ENCODE assay signal across 8 cellular contexts in the genomic region with DNA sequence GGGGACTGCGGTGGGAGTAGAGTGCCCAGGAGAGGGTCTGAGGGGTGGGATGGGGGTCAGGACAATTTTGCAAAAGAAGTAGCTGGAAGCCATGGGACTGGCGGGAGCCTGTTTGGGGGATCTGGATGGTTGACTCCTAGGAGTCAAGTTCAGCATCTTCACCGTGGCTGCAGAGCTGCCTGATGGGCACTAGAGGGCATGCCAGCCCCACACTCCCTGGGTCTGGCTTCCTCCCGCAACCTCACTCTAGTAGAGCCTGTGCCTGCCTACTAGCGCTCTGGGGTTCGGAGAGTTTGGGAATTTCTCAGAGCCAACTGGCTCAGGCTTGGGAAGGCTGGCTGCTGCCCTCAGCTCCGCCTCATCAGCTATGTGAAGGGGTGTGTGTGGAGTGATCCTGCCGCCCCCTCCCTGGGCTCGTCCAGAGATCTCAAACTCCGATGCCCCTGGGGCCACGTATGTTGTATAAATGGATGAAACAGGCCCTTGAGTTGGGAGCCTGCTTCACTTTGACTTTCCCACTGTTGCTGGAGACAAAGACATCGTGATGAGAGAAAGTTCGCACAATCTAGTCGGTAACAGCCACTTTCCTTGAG. TPM values are rescaled to one million over a fixed set of nuclear protein-coding genes. Genes with fewer than 3 reads are reported as not detected.
DNase-seq lines count a peak whose midpoint lies in the region; ATAC-seq and TF ChIP-seq lines count a peak whose summit lies in the region.

No MANE protein-coding gene starts in this region.

- peaks cover 50% of the 10 kb centered on the region for H3K4me1 Mint-ChIP-seq in activated T-cell treated with anti-CD3 and anti-CD28 coated beads, Interleukin-2, amount 50 U/mL, for 24 hours (ENCODE audit: low read depth)
- H3K4me1 Mint-ChIP-seq in natural killer cell treated with Interleukin-12 subunit alpha and Interleukin-12 subunit beta and Interleukin-15 and Interleukin-18, amount 100 ng/mL, for 72 hours (ENCODE audit: low read depth in 2 of 2), result peaks cover 38% of the 10 kb centered on the region in 2 donors

- H3K27me3 ChIP-seq in esophagus muscularis mucosa, result peaks cover 0 to 9% (median 2%) of the 10 kb centered on the region in 4 donors

- peaks cover 38% of the 10 kb centered on the region for H3K36me3 Mint-ChIP-seq in activated T-cell treated with anti-CD3 and anti-CD28 coated beads, Interleukin-2, amount 50 U/mL, for 24 hours (ENCODE audit: low read depth)
- peaks cover 7% of the 10 kb centered on the region for H3K36me3 Mint-ChIP-seq in natural killer cell treated with Interleukin-12 subunit alpha and Interleukin-12 subunit beta and Interleukin-15 and Interleukin-18, amount 100 ng/mL, for 72 hours

- DNase-seq in 8988T, result peak; percentile 82
- peak; percentile 78 for DNase-seq in OCI-M1 (lab: John Stamatoyannopoulos, UW)
- peak; percentile 79 for DNase-seq in activated T-cell treated with anti-CD3 and anti-CD28 coated beads, Interleukin-2, amount 50 U/mL, for 24 hours
- DNase-seq in esophagus muscularis mucosa (ENCODE audit: extremely low spot score), result no peak
- no peak for DNase-seq in natural killer cell treated with Interleukin-12 subunit alpha and Interleukin-12 subunit beta and Interleukin-15 and Interleukin-18, amount 100 ng/mL, for 72 hours (ENCODE audit: low spot score)
- DNase-seq in superior temporal gyrus (ENCODE audit: extremely low spot score), result peak; percentile 83

- ATAC-seq in HG03469 (IDR thresholded peaks at IDR 0.05; ENCODE audit: unreplicated experiment), result peak; percentile 37
- peak; percentile 68 to 72 for ATAC-seq in natural killer cell treated with Interleukin-12 subunit alpha and Interleukin-12 subunit beta and Interleukin-15 and Interleukin-18, amount 100 ng/mL, for 72 hours

- H3K27ac ChIP-seq in esophagus muscularis mucosa (replicated peaks in 1 of 4), result no peak overlapping the region

- peaks cover 7 to 49% (median 46%) of the 10 kb centered on the region in 4 donors for H3K36me3 ChIP-seq in esophagus muscularis mucosa

- peaks cover 4% of the 10 kb centered on the region for H3K27me3 Mint-ChIP-seq in activated T-cell treated with anti-CD3 and anti-CD28 coated beads, Interleukin-2, amount 50 U/mL, for 24 hours
- H3K27me3 Mint-ChIP-seq in natural killer cell treated with Interleukin-12 subunit alpha and Interleukin-12 subunit beta and Interleukin-15 and Interleukin-18, amount 100 ng/mL, for 72 hours, result peaks cover 0 to 4% of the 10 kb centered on the region in 2 donors

- H3K4me1 ChIP-seq in esophagus muscularis mucosa, result peaks cover 13 to 28% (median 22%) of the 10 kb centered on the region in 4 donors

- 62% methylated on average over 10 of the region's 14 CpGs for WGBS in esophagus muscularis mucosa

- no peaks in the 10 kb centered on the region for H3K9me3 Mint-ChIP-seq in activated T-cell treated with anti-CD3 and anti-CD28 coated beads, Interleukin-2, amount 50 U/mL, for 24 hours
- H3K9me3 Mint-ChIP-seq in natural killer cell treated with Interleukin-12 subunit alpha and Interleukin-12 subunit beta and Interleukin-15 and Interleukin-18, amount 100 ng/mL, for 72 hours, result no peaks in the 10 kb centered on the region

- no peaks in the 10 kb centered on the region for H3K9me3 ChIP-seq in esophagus muscularis mucosa

- no peak overlapping the region for H3K4me3 ChIP-seq in esophagus muscularis mucosa

- TF ChIP-seq POLR2A in esophagus muscularis mucosa (IDR thresholded peaks at IDR 0.05; ENCODE audit: low read depth), result no peak

- no peak overlapping the region for H3K4me3 Mint-ChIP-seq in activated T-cell treated with anti-CD3 and anti-CD28 coated beads, Interleukin-2, amount 50 U/mL, for 24 hours
- peak overlapping the region; percentile 69 for H3K4me3 Mint-ChIP-seq in natural killer cell treated with Interleukin-12 subunit alpha and Interleukin-12 subunit beta and Interleukin-15 and Interleukin-18, amount 100 ng/mL, for 72 hours

- intact Hi-C loops in esophagus muscularis mucosa (cut with DNase I), result loop anchor here (5.0 kb wide), 1 partner anchor 299 kb away; no protein-coding TSS in a partner anchor

- H3K27ac Mint-ChIP-seq in activated T-cell treated with anti-CD3 and anti-CD28 coated beads, Interleukin-2, amount 50 U/mL, for 24 hours, result peak overlapping the region; percentile 29
- H3K27ac Mint-ChIP-seq in natural killer cell treated with Interleukin-12 subunit alpha and Interleukin-12 subunit beta and Interleukin-15 and Interleukin-18, amount 100 ng/mL, for 72 hours, result no peak overlapping the region

- no peak for TF ChIP-seq EP300 in esophagus muscularis mucosa (IDR thresholded peaks at IDR 0.05)

- peak; percentile 98 for TF ChIP-seq CTCF in GM12873 (IDR thresholded peaks at IDR 0.05; ENCODE audit: insufficient read depth, low read depth, low read length, missing control alignments)
- peak; percentile 56 to 92 (median 66) for TF ChIP-seq CTCF in esophagus muscularis mucosa (IDR thresholded peaks at IDR 0.05)

RNA-seq across cellular contexts. Expression of a gene that starts 10.8 kb away (rescaled TPM):
- total RNA-seq in esophagus muscularis mucosa, result 10 to 100 TPM in 3 of 4 donors, 1 to 10 TPM in 1; 8.3 to 18.6 (median 14.8) TPM
- 10 to 100 TPM; 48.9 to 67.6 TPM for total RNA-seq in natural killer cell treated with Interleukin-12 subunit alpha and Interleukin-12 subunit beta and Interleukin-15 and Interleukin-18, amount 100 ng/mL, for 72 hours

RNA-seq across cellular contexts. Expression of a gene that starts 27.6 kb away (rescaled TPM):
- total RNA-seq in esophagus muscularis mucosa, result not detected
- not detected for total RNA-seq in natural killer cell treated with Interleukin-12 subunit alpha and Interleukin-12 subunit beta and Interleukin-15 and Interleukin-18, amount 100 ng/mL, for 72 hours

RNA-seq across cellular contexts. Expression of a gene that starts 27.8 kb away (rescaled TPM):
- not detected for total RNA-seq in esophagus muscularis mucosa
- total RNA-seq in natural killer cell treated with Interleukin-12 subunit alpha and Interleukin-12 subunit beta and Interleukin-15 and Interleukin-18, amount 100 ng/mL, for 72 hours, result not detected

RNA-seq across cellular contexts. Expression of a gene that starts 48.1 kb away (rescaled TPM):
- 1 to 10 TPM in 1 of 4 donors, under 1 TPM in 3; 0.42 to 1.0 (median 0.95) TPM for total RNA-seq in esophagus muscularis mucosa
- 1 to 10 TPM; 2.7 to 5.9 TPM for total RNA-seq in natural killer cell treated with Interleukin-12 subunit alpha and Interleukin-12 subunit beta and Interleukin-15 and Interleukin-18, amount 100 ng/mL, for 72 hours

Comparison
In these comparisons a context has a peak if more than half of its experiments do, and no peak if none do; other contexts are left out.
1. DNase-seq: peak in 8988T (single experiment), OCI-M1 (single experiment), activated T-cell treated with anti-CD3 and anti-CD28 coated beads, Interleukin-2, amount 50 U/mL, for 24 hours (single experiment) and superior temporal gyrus (single experiment); none in esophagus muscularis mucosa (single experiment) and natural killer cell treated with Interleukin-12 subunit alpha and Interleukin-12 subunit beta and Interleukin-15 and Interleukin-18, amount 100 ng/mL, for 72 hours (single experiment).